26 cellular contexts compared by ENCODE assay signal in the genomic region with DNA sequence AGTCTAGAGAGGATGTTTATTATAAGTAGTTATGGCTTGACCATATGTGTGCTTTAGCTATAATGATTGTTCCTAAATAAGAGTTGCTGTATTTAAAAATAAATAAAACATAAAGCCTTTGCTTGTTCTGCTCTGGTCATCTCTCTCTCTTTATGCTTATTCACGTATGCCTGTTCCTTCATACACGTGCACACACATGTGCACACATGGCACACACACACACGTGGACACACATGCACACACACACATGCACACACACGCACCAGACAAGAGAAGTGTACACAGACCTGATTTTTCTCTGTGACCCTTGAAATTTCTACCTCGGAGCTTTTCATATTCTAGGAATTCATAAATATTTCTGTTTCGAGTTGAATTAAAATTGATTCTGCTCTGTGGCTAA.
"Had no signal": no experiment of that assay in that cellular context is flagged by ENCODE, and none has a peak within 500 bp of the region (broad histone marks: within the 10 kb centered on the region; RNA-seq: fewer than 3 reads in every experiment).

No MANE protein-coding gene starts in this region.

- H3K27me3 ChIP-seq: colonic mucosa, esophagus squamous epithelium, foreskin keratinocyte, gastrocnemius medialis had no signal

- ATAC-seq: effector memory CD8-positive, alpha-beta T cell; esophagus mucosa; foreskin keratinocyte; gastrocnemius medialis; gastroesophageal sphincter; heart left ventricle; heart right ventricle had no signal

- H3K36me3 ChIP-seq: colonic mucosa, esophagus muscularis mucosa, esophagus squamous epithelium, gastrocnemius medialis, gastroesophageal sphincter, heart left ventricle, heart right ventricle had no signal

- DNase-seq: colonic mucosa; cortex of kidney; dermis blood vessel endothelial cell; dorsolateral prefrontal cortex; effector CD4-positive, alpha-beta T cell; effector CD8-positive, alpha-beta T cell; effector memory CD4-positive, alpha-beta T cell; effector memory CD8-positive, alpha-beta T cell; endodermal cell; erythroblast; esophagus squamous epithelium; foreskin fibroblast; foreskin keratinocyte; foreskin melanocyte; gastrocnemius medialis; glutamatergic neuron; head of caudate nucleus; heart left ventricle; heart right ventricle had no signal

- H3K27ac ChIP-seq: colonic mucosa, coronary artery, dorsolateral prefrontal cortex, epithelial cell of prostate, esophagus muscularis mucosa, esophagus squamous epithelium, foreskin keratinocyte, gastrocnemius medialis, gastroesophageal sphincter, heart left ventricle, heart right ventricle had no signal

- FAIRE-seq: colon, frontal cortex had no signal

- H3K4me1 ChIP-seq: colonic mucosa, esophagus muscularis mucosa, esophagus squamous epithelium, foreskin keratinocyte, gastrocnemius medialis, gastroesophageal sphincter, heart left ventricle, heart right ventricle had no signal

- H3K9me3 ChIP-seq: colonic mucosa, esophagus muscularis mucosa, esophagus squamous epithelium, gastrocnemius medialis, gastroesophageal sphincter, heart left ventricle, heart right ventricle had no signal

- H3K4me3 ChIP-seq: colonic mucosa, coronary artery, dorsolateral prefrontal cortex, esophagus muscularis mucosa, esophagus squamous epithelium, gastrocnemius medialis, gastroesophageal sphincter, heart left ventricle, heart right ventricle had no signal
